9 cellular contexts compared by ENCODE assay signal in the genomic region with DNA sequence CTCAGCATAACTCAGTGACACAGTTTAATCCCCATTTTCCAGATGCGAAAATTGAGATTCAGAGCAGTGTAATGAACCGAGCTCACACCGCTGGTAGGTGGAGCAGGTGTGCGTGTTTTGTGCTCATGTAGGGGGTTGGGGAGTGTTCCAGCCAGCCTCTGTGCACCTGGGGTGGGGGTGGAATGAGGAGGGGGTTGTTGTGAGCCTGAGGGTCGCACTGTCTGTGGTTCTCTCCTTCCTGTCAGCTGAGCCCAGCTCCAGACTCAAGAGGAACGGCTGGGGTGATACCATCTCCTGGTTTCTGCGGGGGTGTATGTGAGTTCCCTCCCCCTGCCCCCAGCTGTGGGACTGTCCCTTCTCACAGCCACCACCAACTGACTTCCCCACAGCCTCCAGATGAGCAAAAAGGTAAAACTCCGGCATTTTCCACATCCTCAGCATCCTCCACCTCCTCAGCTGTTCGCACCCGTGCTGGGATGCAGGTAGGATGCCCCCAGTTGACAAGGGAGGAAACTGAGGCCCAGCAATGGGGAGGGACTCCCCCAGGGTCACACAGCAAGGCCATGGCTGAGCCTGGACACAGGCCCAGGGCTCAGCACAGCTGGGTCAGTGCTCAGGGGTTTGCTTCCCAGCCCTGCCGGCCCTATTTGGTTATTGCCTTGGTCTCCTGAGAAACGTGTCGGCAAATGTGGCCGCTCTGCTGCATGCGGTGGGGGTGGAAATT. TPM values are rescaled to one million over a fixed set of nuclear protein-coding genes. Genes with fewer than 3 reads are reported as not detected.
DNase-seq lines count a peak whose midpoint lies in the region; ATAC-seq, FAIRE-seq and TF ChIP-seq lines count a peak whose summit lies in the region.
"Had no signal": no experiment of that assay in that cellular context is flagged by ENCODE, and none has a peak within 500 bp of the region (broad histone marks: within the 10 kb centered on the region; RNA-seq: fewer than 3 reads in every experiment).

No MANE protein-coding gene starts in this region.

- peak overlapping the region; percentile 71 for H3K4me2 ChIP-seq in Loucy (ENCODE audit: low read depth, low read length, poor library complexity, severe bottlenecking)

- H3K27me3 ChIP-seq in Loucy (ENCODE audit: insufficient read depth, low read length, poor library complexity, severe bottlenecking) (no peaks in the 10 kb centered on the region), MG63 (no peaks in the 10 kb centered on the region), vagina (no peaks in the 10 kb centered on the region)

- peak overlapping the region; percentile 96 for H3K27ac Mint-ChIP-seq in activated CD8-positive, alpha-beta T cell treated with anti-CD3 and anti-CD28 coated beads, Interleukin-2, amount 10 ng/mL, durations not matched to agents 7 days and 5 days

- H3K27ac ChIP-seq in vagina: no peak overlapping the region

- CTCF ChIA-PET in activated CD8-positive, alpha-beta T cell treated with anti-CD3 and anti-CD28 coated beads, Interleukin-2, amount 10 ng/mL, durations not matched to agents 7 days and 5 days (lab: Charles Lee): interaction anchor here (0.6 to 1.6 kb wide), 9 partner anchors 9 to 145 kb away, joined by 3 to 20 read pairs (median 3); partner anchors contain the start of genes CDK9 and TOR2A

- no peaks in the 10 kb centered on the region for H3K9me2 ChIP-seq in Loucy (replicated peaks; ENCODE audit: low read depth, low read length)

- H3K79me2 ChIP-seq in Loucy (ENCODE audit: insufficient read depth, low read length): peaks cover 93% of the 10 kb centered on the region

- H3K9me3 Mint-ChIP-seq in activated CD8-positive, alpha-beta T cell treated with anti-CD3 and anti-CD28 coated beads, Interleukin-2, amount 10 ng/mL, durations not matched to agents 7 days and 5 days (ENCODE audit: insufficient read depth): no peaks in the 10 kb centered on the region

- peaks cover 28% of the 10 kb centered on the region for H4K20me1 ChIP-seq in Loucy (ENCODE audit: insufficient read depth, low read length, poor library complexity, severe bottlenecking)

- H3K9me3 ChIP-seq in Loucy (ENCODE audit: insufficient read depth, low read depth, low read length) (no peaks in the 10 kb centered on the region), MG63 (no peaks in the 10 kb centered on the region), vagina (no peaks in the 10 kb centered on the region)

- intact Hi-C loops in vagina (cut with DNase I): no loop called here

- FAIRE-seq in GM12891 (lab: Jason Lieb, UNC): peak; percentile 75

- peak overlapping the region; percentile 98 for H3K4me3 Mint-ChIP-seq in activated CD8-positive, alpha-beta T cell treated with anti-CD3 and anti-CD28 coated beads, Interleukin-2, amount 10 ng/mL, durations not matched to agents 7 days and 5 days

- H3K4me1 ChIP-seq in Loucy (ENCODE audit: insufficient read depth, low read length, poor library complexity, severe bottlenecking) (peaks cover 50% of the 10 kb centered on the region), vagina (no peaks in the 10 kb centered on the region)

- H3K36me3 ChIP-seq in Loucy (ENCODE audit: insufficient read depth, low read length): peaks cover 22% of the 10 kb centered on the region; the same call in 1 of the 2 replicates
- no peaks in the 10 kb centered on the region for H3K36me3 ChIP-seq in MG63
- H3K36me3 ChIP-seq in vagina: no peaks in the 10 kb centered on the region

- H2AFZ ChIP-seq in Loucy (ENCODE audit: low read length): no peak overlapping the region

- peaks cover 53% of the 10 kb centered on the region for H3K36me3 Mint-ChIP-seq in activated CD8-positive, alpha-beta T cell treated with anti-CD3 and anti-CD28 coated beads, Interleukin-2, amount 10 ng/mL, durations not matched to agents 7 days and 5 days (ENCODE audit: low read depth)

- no peaks in the 10 kb centered on the region for H3K27me3 Mint-ChIP-seq in activated CD8-positive, alpha-beta T cell treated with anti-CD3 and anti-CD28 coated beads, Interleukin-2, amount 10 ng/mL, durations not matched to agents 7 days and 5 days (ENCODE audit: low read depth)

- no peak for TF ChIP-seq CTCF in Loucy (conservative IDR thresholded peaks at IDR 0.05; ENCODE audit: low read length)
- no peak for TF ChIP-seq CTCF in vagina (IDR thresholded peaks at IDR 0.05)

- peaks cover 6% of the 10 kb centered on the region for H3F3A ChIP-seq in Loucy (ENCODE audit: low read depth)

- H3K4me3 ChIP-seq in Loucy (ENCODE audit: low read length, poor library complexity, severe bottlenecking) (peak overlapping the region; percentile 85), MG63 (no peak overlapping the region), vagina (peak overlapping the region in 1 of 2 donors; percentile 24)

- peak; percentile 60 for DNase-seq in GM12891 (ENCODE audit: insufficient read length, low spot score)
- DNase-seq in activated CD8-positive, alpha-beta T cell treated with anti-CD3 and anti-CD28 coated beads, Interleukin-2, amount 10 ng/mL, durations not matched to agents 7 days and 5 days: peak; percentile 88
- DNase-seq in iPS-NIHi7 (ENCODE audit: extremely low spot score): peak; percentile 39
- peak; percentile 37 to 56 for DNase-seq in stimulated activated CD8-positive, alpha-beta memory T cell treated with anti-CD3 and anti-CD28 coated beads, Interleukin-7, amount 100 ng/mL, for 1 hour (ENCODE audit: low read depth in 2 of 2)
- no peak for DNase-seq in MG63
- DNase-seq in A172 (ENCODE audit: low spot score): no peak
- DNase-seq in vagina (ENCODE audit: extremely low spot score in 2 of 2): no peak

- ATAC-seq in activated CD8-positive, alpha-beta T cell treated with anti-CD3 and anti-CD28 coated beads, Interleukin-2, amount 10 ng/mL, durations not matched to agents 7 days and 5 days: peak; percentile 38

- POLR2A ChIA-PET in activated CD8-positive, alpha-beta T cell treated with anti-CD3 and anti-CD28 coated beads, Interleukin-2, amount 10 ng/mL, durations not matched to agents 7 days and 5 days (lab: Charles Lee): interaction anchor here (0.7 to 1.4 kb wide), 6 partner anchors 9 to 37 kb away, joined by 3 to 19 read pairs (median 4); partner anchors contain the start of gene CDK9

- peak overlapping the region; percentile 92 for H3K9ac ChIP-seq in Loucy (ENCODE audit: low read depth, low read length, poor library complexity, severe bottlenecking)

- TF ChIP-seq POLR2A in GM12891 (IDR thresholded peaks at IDR 0.05; ENCODE audit: low read depth, low read length): no peak
- TF ChIP-seq POLR2A in vagina (IDR thresholded peaks at IDR 0.05): no peak

- H3K4me1 Mint-ChIP-seq in activated CD8-positive, alpha-beta T cell treated with anti-CD3 and anti-CD28 coated beads, Interleukin-2, amount 10 ng/mL, durations not matched to agents 7 days and 5 days (ENCODE audit: low read depth): peaks cover 67% of the 10 kb centered on the region

TF ChIP-seq in GM12891, 5 proteins besides CTCF, POLR2A, EP300 and RAD21:
- TF ChIP-seq POU2F2 (IDR thresholded peaks at IDR 0.05; ENCODE audit: low read depth, low read length) (no peak), TAF1 (IDR thresholded peaks at IDR 0.05; ENCODE audit: low read depth, low read length) (0 out of 2 replicates have a peak, but pooled peaks have one; percentile 7), SPI1 (IDR thresholded peaks at IDR 0.05; ENCODE audit: low read depth, low read length) (peak; percentile 66)

RNA-seq across cellular contexts. Expression of gene SH2D3C, which starts 2.1 kb away (rescaled TPM):
- 10.6 TPM for polyA plus RNA-seq in GM12891 (2012; ENCODE audit: low read depth, missing spikeins)
- 10 to 100 TPM; 75.6 to 77.5 TPM for total RNA-seq in activated CD8-positive, alpha-beta T cell treated with anti-CD3 and anti-CD28 coated beads, Interleukin-2, amount 10 ng/mL, durations not matched to agents 7 days and 5 days
- total RNA-seq in MG63 (2014; rRNA removed; shearing (Covaris generic); ENCODE audit: low replicate concordance): not detected in 2 replicates
- total RNA-seq in A172 (2014; rRNA removed; shearing (Covaris generic)): 1.7 and 2.1 TPM in 2 replicates
- 19.6 TPM for total RNA-seq in vagina
- total RNA-seq: epithelial cell of proximal tubule had no signal

RNA-seq across cellular contexts. Expression of gene CDK9, which starts 9.5 kb away (rescaled TPM):
- 48.5 TPM for polyA plus RNA-seq in GM12891 (2012; ENCODE audit: low read depth, missing spikeins)
- total RNA-seq in activated CD8-positive, alpha-beta T cell treated with anti-CD3 and anti-CD28 coated beads, Interleukin-2, amount 10 ng/mL, durations not matched to agents 7 days and 5 days: 100 to 1,000 TPM; 132 to 136 TPM
- total RNA-seq in MG63 (2014; rRNA removed; shearing (Covaris generic); ENCODE audit: low replicate concordance): 48.6 and 67.5 TPM in 2 replicates
- 36.9 and 61.3 TPM in 2 replicates for total RNA-seq in A172 (2014; rRNA removed; shearing (Covaris generic))
- 66.3 TPM for total RNA-seq in vagina

RNA-seq across cellular contexts. Expression of gene FPGS, which starts 26.3 kb away (rescaled TPM):
- polyA plus RNA-seq in GM12891 (2012; ENCODE audit: low read depth, missing spikeins): 48.1 TPM
- total RNA-seq in activated CD8-positive, alpha-beta T cell treated with anti-CD3 and anti-CD28 coated beads, Interleukin-2, amount 10 ng/mL, durations not matched to agents 7 days and 5 days: 10 to 100 TPM; 91.5 to 98.3 TPM
- 100 and 115 TPM in 2 replicates for total RNA-seq in MG63 (2014; rRNA removed; shearing (Covaris generic); ENCODE audit: low replicate concordance)
- 146 and 147 TPM in 2 replicates for total RNA-seq in A172 (2014; rRNA removed; shearing (Covaris generic))
- total RNA-seq in vagina: 99.7 TPM

RNA-seq across cellular contexts. Expression of gene TOR2A, which starts 41.3 kb away (rescaled TPM):
- 6.3 TPM for polyA plus RNA-seq in GM12891 (2012; ENCODE audit: low read depth, missing spikeins)
- 10 to 100 TPM; 27.0 to 29.1 TPM for total RNA-seq in activated CD8-positive, alpha-beta T cell treated with anti-CD3 and anti-CD28 coated beads, Interleukin-2, amount 10 ng/mL, durations not matched to agents 7 days and 5 days
- total RNA-seq in MG63 (2014; rRNA removed; shearing (Covaris generic); ENCODE audit: low replicate concordance): 5.8 and 18.7 TPM in 2 replicates
- total RNA-seq in A172 (2014; rRNA removed; shearing (Covaris generic)): 12.7 and 16.3 TPM in 2 replicates
- total RNA-seq in vagina: 12.3 TPM

Comparison
In these comparisons a context has a peak if more than half of its experiments do, and no peak if none do; other contexts are left out.
1. DNase-seq: peak in GM12891 (single experiment), activated CD8-positive, alpha-beta T cell treated with anti-CD3 and anti-CD28 coated beads, Interleukin-2, amount 10 ng/mL, durations not matched to agents 7 days and 5 days (single experiment), iPS-NIHi7 (single experiment) and stimulated activated CD8-positive, alpha-beta memory T cell treated with anti-CD3 and anti-CD28 coated beads, Interleukin-7, amount 100 ng/mL, for 1 hour (2 of 2); none in MG63 (single experiment), A172 (single experiment) and vagina (0 of 2).